Comparison of ENCODE assay signal across 20 cellular contexts in genomic region chr13:106291006-106291405, GRCh38.
DNase-seq lines count a peak whose midpoint lies in the region; ATAC-seq and TF ChIP-seq lines count a peak whose summit lies in the region.
"Had no signal": no experiment of that assay in that cellular context is flagged by ENCODE, and none has a peak within 500 bp of the region (broad histone marks: within the 10 kb centered on the region; RNA-seq: fewer than 3 reads in every experiment).

No MANE protein-coding gene starts in this region.

- TF ChIP-seq POLR2A in esophagus squamous epithelium (IDR thresholded peaks at IDR 0.05) = no peak

- no peaks in the 10 kb centered on the region for H3K9me3 ChIP-seq in esophagus squamous epithelium
- H3K9me3 ChIP-seq: gastroesophageal sphincter, right lobe of liver had no signal

- ATAC-seq in esophagus mucosa (peak; percentile 94), GM21529 (IDR thresholded peaks at IDR 0.05; ENCODE audit: unreplicated experiment) (no peak), GM19351 (IDR thresholded peaks at IDR 0.05; ENCODE audit: unreplicated experiment) (no peak)
- ATAC-seq: gastroesophageal sphincter, right lobe of liver had no signal

- intact Hi-C loops in esophagus squamous epithelium (cut with DNase I) = no loop called here

- H3K4me3 ChIP-seq in esophagus squamous epithelium = no peak overlapping the region
- H3K4me3 ChIP-seq: gastroesophageal sphincter, right lobe of liver, SK-N-MC had no signal

- DNase-seq in GM03348 (ENCODE audit: low spot score) = peak; percentile 33
- peak; percentile 22 for DNase-seq in RKO (ENCODE audit: low spot score)
- DNase-seq in renal cortical epithelial cell (ENCODE audit: low read depth) = peak; percentile 63
- no peak for DNase-seq in NCI-H146 (lab: John Stamatoyannopoulos, UW)
- no peak for DNase-seq in esophagus squamous epithelium (lab: John Stamatoyannopoulos, UW)
- DNase-seq: activated CD4-positive, alpha-beta memory T cell treated with anti-CD3 and anti-CD28 coated beads, Interleukin-2, amount 10 ng/mL, durations not matched to agents 7 days and 5 days; amniotic stem cell; C1 segment of cervical spinal cord; DMS153; GOT3; mesendoderm; NCI-H1417; NCI-H345; right lobe of liver; stimulated activated CD4-positive, alpha-beta T cell treated with anti-CD3 and anti-CD28 coated beads, Interleukin-4, amount 100 ng/mL, for 4 hours had no signal

- WGBS in esophagus squamous epithelium, 2 donors = 57 to 79% methylated on average over 1 of the region's 1 CpG

- no peaks in the 10 kb centered on the region for H3K27me3 ChIP-seq in esophagus squamous epithelium
- H3K27me3 ChIP-seq: gastroesophageal sphincter, right lobe of liver had no signal

- TF ChIP-seq CTCF in esophagus squamous epithelium (IDR thresholded peaks at IDR 0.05) = no peak

- no peaks in the 10 kb centered on the region for H3K36me3 ChIP-seq in esophagus squamous epithelium
- H3K36me3 ChIP-seq: gastroesophageal sphincter, right lobe of liver had no signal

- no peak overlapping the region for H3K27ac ChIP-seq in esophagus squamous epithelium
- H3K27ac ChIP-seq: gastroesophageal sphincter, right lobe of liver, SK-N-MC had no signal

- peaks cover 0 to 15% (median 0%) of the 10 kb centered on the region in 3 donors for H3K4me1 ChIP-seq in esophagus squamous epithelium
- H3K4me1 ChIP-seq: gastroesophageal sphincter, right lobe of liver had no signal

Comparison
In these comparisons a context has a peak if more than half of its experiments do, and no peak if none do; other contexts are left out.
1. DNase-seq: peak in GM03348 (single experiment), RKO (single experiment) and renal cortical epithelial cell (single experiment); none in NCI-H146 (single experiment) and esophagus squamous epithelium (single experiment).